ENCODE assay signal across 7 cellular contexts in genomic region chr19:1507192-1507660, GRCh38. TPM values are rescaled to one million over a fixed set of nuclear protein-coding genes. Genes with fewer than 3 reads are reported as not detected.
DNase-seq lines count a peak whose midpoint lies in the region; ATAC-seq and TF ChIP-seq lines count a peak whose summit lies in the region.
"Had no signal": no experiment of that assay in that cellular context is flagged by ENCODE, and none has a peak within 500 bp of the region (broad histone marks: within the 10 kb centered on the region; RNA-seq: fewer than 3 reads in every experiment).

No MANE protein-coding gene starts in this region.

- ATAC-seq in RWPE2 (ENCODE audit: low read depth) (no peak), right lobe of liver (no peak), GM21576 (IDR thresholded peaks at IDR 0.05; ENCODE audit: unreplicated experiment) (no peak)

- H3K27me3 ChIP-seq in ACC112 (ENCODE audit: insufficient read depth, low read length) (no peaks in the 10 kb centered on the region), RWPE2 (ENCODE audit: insufficient read depth, poor library complexity, severe bottlenecking) (no peaks in the 10 kb centered on the region), right lobe of liver (no peaks in the 10 kb centered on the region)

- H2AFZ ChIP-seq in ACC112 (ENCODE audit: low read length, unreplicated experiment): no peak overlapping the region

- H3K9me3 ChIP-seq in RWPE2 (ENCODE audit: severe bottlenecking) (peaks cover 1% of the 10 kb centered on the region), right lobe of liver (no peaks in the 10 kb centered on the region)

- intact Hi-C loops in right lobe of liver (cut with DNase I): loop anchor here in 1 of 2 donors (10.0 kb wide), 1 partner anchor 222 kb away; the partner anchor contains the start of gene EFNA2

- DNase-seq in RWPE2 (ENCODE audit: low spot score) (peak; percentile 61), right lobe of liver (no peak), NCI-H748 treated with DMSO at 0.1 percent for 48 hours (lab: John Stamatoyannopoulos, UW) (no peak)
- DNase-seq in stimulated activated CD4-positive, alpha-beta T cell treated with anti-CD3 and anti-CD28 coated beads, Interleukin-4, amount 100 ng/mL, for 1 hour: no peak

- no peaks in the 10 kb centered on the region for H3K79me2 ChIP-seq in ACC112 (ENCODE audit: control insufficient read depth, insufficient read depth, low read length, unreplicated experiment)

- peak overlapping the region; percentile 74; the same call in 1 of the 2 replicates for H3K27ac ChIP-seq in ACC112 (ENCODE audit: low read depth, low read length)
- H3K27ac ChIP-seq in RWPE2 (ENCODE audit: poor library complexity, severe bottlenecking): peak overlapping the region; percentile 38
- H3K27ac ChIP-seq in right lobe of liver: peak overlapping the region in 2 of 3 donors; percentile 47 to 57

- no peaks in the 10 kb centered on the region for H3K36me3 ChIP-seq in ACC112 (ENCODE audit: insufficient read depth, low read length)
- no peaks in the 10 kb centered on the region for H3K36me3 ChIP-seq in RWPE2 (ENCODE audit: low read depth)
- H3K36me3 ChIP-seq in right lobe of liver: no peaks in the 10 kb centered on the region

- H3K4me3 ChIP-seq in ACC112 (ENCODE audit: low read depth, low read length) (peak overlapping the region; percentile 77; the same call in 1 of the 2 replicates), RWPE2 (ENCODE audit: severe bottlenecking) (no peak overlapping the region), right lobe of liver (peak overlapping the region in 2 of 3 donors; percentile 45 to 50)

- H3K4me1 ChIP-seq in ACC112 (ENCODE audit: control insufficient read depth, insufficient read depth, low read length, unreplicated experiment): no peaks in the 10 kb centered on the region
- H3K4me1 ChIP-seq in RWPE2 (ENCODE audit: insufficient read depth, poor library complexity, severe bottlenecking): peaks cover 3% of the 10 kb centered on the region
- H3K4me1 ChIP-seq in right lobe of liver: peaks cover 0 to 4% (median 1%) of the 10 kb centered on the region in 4 donors

- TF ChIP-seq POLR2A in right lobe of liver (IDR thresholded peaks at IDR 0.05): no peak

- 62% methylated on average over 7 of the region's 23 CpGs for WGBS in right lobe of liver (ENCODE audit: insufficient coverage, low coverage, low lambda C conversion rate, missing lambda C conversion rate)

- TF ChIP-seq CTCF in RWPE2 (IDR thresholded peaks at IDR 0.05; ENCODE audit: poor library complexity, severe bottlenecking) (no peak), right lobe of liver (IDR thresholded peaks at IDR 0.05) (no peak)

RNA-seq across cellular contexts. Expression of gene ADAMTSL5, which starts 5.6 kb away (rescaled TPM):
- 1 to 10 TPM; 1.8 to 6.9 (median 4.5) TPM for total RNA-seq in right lobe of liver

RNA-seq across cellular contexts. Expression of gene REEP6, which starts 16.2 kb away (rescaled TPM):
- 100 to 1,000 TPM; 113 to 218 (median 177) TPM for total RNA-seq in right lobe of liver

RNA-seq across cellular contexts. Expression of gene PLK5, which starts 16.7 kb away (rescaled TPM):
- total RNA-seq in right lobe of liver: not detected
- total RNA-seq: mesenteric fat pad had no signal

RNA-seq across cellular contexts. Expression of gene PCSK4, which starts 17.1 kb away (rescaled TPM):
- total RNA-seq in right lobe of liver: 1 to 10 TPM; 2.0 to 8.0 (median 3.6) TPM

RNA-seq across cellular contexts. Expression of gene C19orf25, which starts 28.2 kb away (rescaled TPM):
- 10 to 100 TPM; 12.2 to 32.7 (median 15.3) TPM for total RNA-seq in right lobe of liver
